8 cellular contexts compared by ENCODE assay signal in the genomic region with DNA sequence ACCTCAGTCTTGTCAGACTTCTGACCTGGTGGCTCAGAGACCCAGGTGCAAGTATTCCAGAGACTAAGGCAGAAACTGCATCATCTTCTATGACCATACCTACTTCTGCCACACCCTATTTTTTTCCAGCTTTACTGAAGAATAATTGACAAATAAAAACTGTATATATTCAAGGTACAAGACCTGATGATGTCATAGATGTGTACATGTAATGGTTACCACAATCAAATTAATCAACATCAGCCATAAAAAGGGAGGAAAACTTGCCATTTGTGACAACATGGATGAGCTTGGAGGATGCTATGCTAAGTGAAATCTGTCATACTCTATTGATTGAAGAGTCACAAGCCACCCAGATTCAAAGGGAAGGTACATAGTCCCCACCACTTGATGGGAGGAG.
"Had no signal": no experiment of that assay in that cellular context is flagged by ENCODE, and none has a peak within 500 bp of the region (broad histone marks: within the 10 kb centered on the region; RNA-seq: fewer than 3 reads in every experiment).

No MANE protein-coding gene starts in this region.

- H3K4me3 ChIP-seq: GM12878 had no signal

- FAIRE-seq: G401.6, GM12878, GM12891, GM12892, GM18507, GM19239 had no signal

- ATAC-seq: GM12878 had no signal

- DNase-seq: GDM1, GF-D8 had no signal
